In genomic region chr6:84575264-84575663, GRCh38 we compare ENCODE assay signal across 10 cellular contexts.
DNase-seq lines count a peak whose midpoint lies in the region; ATAC-seq and TF ChIP-seq lines count a peak whose summit lies in the region.
"Had no signal": no experiment of that assay in that cellular context is flagged by ENCODE, and none has a peak within 500 bp of the region (broad histone marks: within the 10 kb centered on the region; RNA-seq: fewer than 3 reads in every experiment).

No MANE protein-coding gene starts in this region.

- no peaks in the 10 kb centered on the region for H3K4me1 Mint-ChIP-seq in activated CD8-positive, alpha-beta T cell treated with anti-CD3 and anti-CD28 coated beads for 36 hours (ENCODE audit: low read depth)
- H3K4me1 Mint-ChIP-seq: neural crest cell had no signal

- DNase-seq in DMS153 treated with DMSO at 0.1 percent for 48 hours (lab: John Stamatoyannopoulos, UW; ENCODE audit: unreplicated experiment) (peak; percentile 28), CD1c-positive myeloid dendritic cell (ENCODE audit: extremely low spot score) (no peak), GM19238 (ENCODE audit: insufficient read length, low spot score) (no peak), esophagus squamous epithelium (lab: John Stamatoyannopoulos, UW) (no peak)
- DNase-seq in activated CD8-positive, alpha-beta T cell treated with anti-CD3 and anti-CD28 coated beads for 36 hours: no peak
- no peak for DNase-seq in stimulated activated naive CD4-positive, alpha-beta T cell (lab: John Stamatoyannopoulos, UW)

- H3K27me3 Mint-ChIP-seq in activated CD8-positive, alpha-beta T cell treated with anti-CD3 and anti-CD28 coated beads for 36 hours: no peaks in the 10 kb centered on the region
- H3K27me3 Mint-ChIP-seq: dendritic cell treated with granulocyte-macrophage colony-stimulating factor and Interleukin-4, amounts not matched to agents 40 ng/mL and 50 ng/mL, for 4 days had no signal

- no peaks in the 10 kb centered on the region for H3K36me3 ChIP-seq in esophagus squamous epithelium

- TF ChIP-seq CTCF in activated CD8-positive, alpha-beta T cell treated with anti-CD3 and anti-CD28 coated beads for 36 hours (IDR thresholded peaks at IDR 0.05): no peak
- no peak for TF ChIP-seq CTCF in esophagus squamous epithelium (IDR thresholded peaks at IDR 0.05)

- H3K9me3 ChIP-seq in esophagus squamous epithelium: no peaks in the 10 kb centered on the region

- H3K4me3 Mint-ChIP-seq in activated CD8-positive, alpha-beta T cell treated with anti-CD3 and anti-CD28 coated beads for 36 hours: no peak overlapping the region
- H3K4me3 Mint-ChIP-seq: dendritic cell treated with granulocyte-macrophage colony-stimulating factor and Interleukin-4, amounts not matched to agents 40 ng/mL and 50 ng/mL, for 4 days; neural crest cell had no signal

- intact Hi-C loops in activated CD8-positive, alpha-beta T cell treated with anti-CD3 and anti-CD28 coated beads for 36 hours (cut with micrococcal nuclease): no loop called here
- intact Hi-C loops in esophagus squamous epithelium (cut with DNase I): no loop called here

- ATAC-seq in GM21367 (IDR thresholded peaks at IDR 0.05; ENCODE audit: unreplicated experiment): peak; percentile 89
- peak; percentile 99 for ATAC-seq in HG03342 (IDR thresholded peaks at IDR 0.05; ENCODE audit: unreplicated experiment)
- ATAC-seq in activated CD8-positive, alpha-beta T cell treated with anti-CD3 and anti-CD28 coated beads for 36 hours: peak; percentile 60

- H3K9me3 Mint-ChIP-seq in activated CD8-positive, alpha-beta T cell treated with anti-CD3 and anti-CD28 coated beads for 36 hours: peaks cover 4% of the 10 kb centered on the region

- no peaks in the 10 kb centered on the region for H3K4me1 ChIP-seq in esophagus squamous epithelium

- CTCF ChIA-PET in activated CD8-positive, alpha-beta T cell treated with anti-CD3 and anti-CD28 coated beads for 36 hours (lab: Charles Lee): no interaction called here

- no peaks in the 10 kb centered on the region for H3K36me3 Mint-ChIP-seq in activated CD8-positive, alpha-beta T cell treated with anti-CD3 and anti-CD28 coated beads for 36 hours (ENCODE audit: low read depth)

- no peak overlapping the region for H3K4me3 ChIP-seq in esophagus squamous epithelium

- H3K27ac ChIP-seq in esophagus squamous epithelium: no peak overlapping the region

- POLR2A ChIA-PET in activated CD8-positive, alpha-beta T cell treated with anti-CD3 and anti-CD28 coated beads for 36 hours (lab: Charles Lee): no interaction called here

- 60 to 73% methylated on average over 1 of the region's 1 CpG for WGBS in esophagus squamous epithelium, 2 donors

- no peaks in the 10 kb centered on the region for H3K27me3 ChIP-seq in esophagus squamous epithelium

- no peak overlapping the region for H3K27ac Mint-ChIP-seq in activated CD8-positive, alpha-beta T cell treated with anti-CD3 and anti-CD28 coated beads for 36 hours
- H3K27ac Mint-ChIP-seq: dendritic cell treated with granulocyte-macrophage colony-stimulating factor and Interleukin-4, amounts not matched to agents 40 ng/mL and 50 ng/mL, for 4 days had no signal

- TF ChIP-seq POLR2A in esophagus squamous epithelium (IDR thresholded peaks at IDR 0.05): no peak
